ENCODE assay signal across 1 cellular context in the genomic region with DNA sequence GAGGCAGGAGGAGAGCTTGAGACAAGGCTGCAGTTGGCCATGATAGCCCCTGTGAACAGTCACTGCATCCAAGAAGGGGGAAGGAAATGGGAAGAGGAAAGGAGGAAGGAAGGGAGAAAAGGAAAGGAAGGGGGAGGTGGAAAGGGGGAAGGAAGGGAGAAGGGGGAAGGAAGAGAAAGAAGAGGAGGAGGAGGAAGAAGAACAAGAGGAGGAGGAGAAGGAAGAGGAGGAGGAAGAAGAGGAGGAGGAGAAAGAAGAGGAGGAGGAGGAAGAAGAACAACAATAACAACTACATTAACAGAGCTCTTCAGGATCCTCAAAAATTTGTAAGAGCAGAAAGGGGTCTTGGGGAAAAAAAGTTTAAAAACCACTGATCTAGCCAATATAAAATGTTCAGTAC.
TF ChIP-seq lines count a peak whose summit lies in the region.

No MANE protein-coding gene starts in this region.

TF ChIP-seq in K562, 482 proteins besides CTCF, POLR2A, EP300 and RAD21:
- TF ChIP-seq RBM17 (IDR thresholded peaks at IDR 0.05; ENCODE audit: borderline replicate concordance, low read depth, low read length) = no peak
- TF ChIP-seq, protein P1, sequence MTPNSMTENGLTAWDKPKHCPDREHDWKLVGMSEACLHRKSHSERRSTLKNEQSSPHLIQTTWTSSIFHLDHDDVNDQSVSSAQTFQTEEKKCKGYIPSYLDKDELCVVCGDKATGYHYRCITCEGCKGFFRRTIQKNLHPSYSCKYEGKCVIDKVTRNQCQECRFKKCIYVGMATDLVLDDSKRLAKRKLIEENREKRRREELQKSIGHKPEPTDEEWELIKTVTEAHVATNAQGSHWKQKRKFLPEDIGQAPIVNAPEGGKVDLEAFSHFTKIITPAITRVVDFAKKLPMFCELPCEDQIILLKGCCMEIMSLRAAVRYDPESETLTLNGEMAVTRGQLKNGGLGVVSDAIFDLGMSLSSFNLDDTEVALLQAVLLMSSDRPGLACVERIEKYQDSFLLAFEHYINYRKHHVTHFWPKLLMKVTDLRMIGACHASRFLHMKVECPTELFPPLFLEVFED (CRISPR knock-in tag; conservative IDR thresholded peaks at IDR 0.05) = 0 out of 2 replicates have a peak, but pooled peaks have one; percentile 18
TF ChIP-seq in K562: peak in this region for 1.
